In genomic region chr1:8083739-8084484, GRCh38 we compare ENCODE assay signal across 11 cellular contexts. TPM values are rescaled to one million over a fixed set of nuclear protein-coding genes. Genes with fewer than 3 reads are reported as not detected.
DNase-seq lines count a peak whose midpoint lies in the region; ATAC-seq and TF ChIP-seq lines count a peak whose summit lies in the region.
"Had no signal": no experiment of that assay in that cellular context is flagged by ENCODE, and none has a peak within 500 bp of the region (broad histone marks: within the 10 kb centered on the region; RNA-seq: fewer than 3 reads in every experiment).

No MANE protein-coding gene starts in this region.

- CTCF ChIA-PET in activated CD8-positive, alpha-beta memory T cell treated with anti-CD3 and anti-CD28 coated beads, Interleukin-2, amount 10 ng/mL, durations not matched to agents 7 days and 5 days (lab: Charles Lee) = interaction anchor here (0.6 to 1.1 kb wide), 2 partner anchors 82 to 886 kb away, joined by 3 read pairs; no protein-coding TSS in a partner anchor

- peak overlapping the region; percentile 90 for H3K27ac Mint-ChIP-seq in chondrocyte (ENCODE audit: unreplicated experiment)
- H3K27ac Mint-ChIP-seq in activated CD8-positive, alpha-beta memory T cell treated with anti-CD3 and anti-CD28 coated beads, Interleukin-2, amount 10 ng/mL, durations not matched to agents 7 days and 5 days = no peak overlapping the region

- DNase-seq in LNCaP clone FGC (ENCODE audit: low read depth) = peak; percentile 64
- DNase-seq in chondrocyte (ENCODE audit: low spot score) = no peak
- DNase-seq in right lobe of liver = no peak
- DNase-seq in stimulated activated CD4-positive, alpha-beta T cell treated with anti-CD3 and anti-CD28 coated beads, Interleukin-2, amount 100 ng/mL, for 24 hours = no peak
- DNase-seq in activated CD4-positive, alpha-beta T cell treated with anti-CD3 and anti-CD28 coated beads for 1 hour = no peak
- DNase-seq in activated CD8-positive, alpha-beta memory T cell treated with anti-CD3 and anti-CD28 coated beads, Interleukin-2, amount 10 ng/mL, durations not matched to agents 7 days and 5 days = no peak
- DNase-seq: activated CD4-positive, alpha-beta T cell treated with anti-CD3 and anti-CD28 coated beads, Interleukin-2, amount 50 U/mL, for 4 hours; GF-D8; NCI-H1092 had no signal

- no peak overlapping the region for H3K9ac ChIP-seq in subcutaneous abdominal adipose tissue (ENCODE audit: low read length in 5 of 5)

- peak; percentile 58 to 81 (median 76) for ATAC-seq in right lobe of liver
- ATAC-seq in GM18498 (IDR thresholded peaks at IDR 0.05; ENCODE audit: unreplicated experiment) = no peak
- ATAC-seq in activated CD8-positive, alpha-beta memory T cell treated with anti-CD3 and anti-CD28 coated beads, Interleukin-2, amount 10 ng/mL, durations not matched to agents 7 days and 5 days = no peak

- WGBS in right lobe of liver (ENCODE audit: insufficient coverage, low coverage, low lambda C conversion rate, missing lambda C conversion rate) = 45% methylated on average over 6 of the region's 9 CpGs

- H3K9me3 ChIP-seq in right lobe of liver = no peaks in the 10 kb centered on the region
- H3K9me3 ChIP-seq in subcutaneous abdominal adipose tissue (ENCODE audit: control insufficient read depth in 5 of 5, low read length in 5 of 5) = no peaks in the 10 kb centered on the region

- peaks cover 41% of the 10 kb centered on the region for H3K4me1 Mint-ChIP-seq in chondrocyte (ENCODE audit: low read depth)
- no peaks in the 10 kb centered on the region for H3K4me1 Mint-ChIP-seq in activated CD8-positive, alpha-beta memory T cell treated with anti-CD3 and anti-CD28 coated beads, Interleukin-2, amount 10 ng/mL, durations not matched to agents 7 days and 5 days

- H3K4me1 ChIP-seq in right lobe of liver (peaks cover 0 to 26% (median 10%) of the 10 kb centered on the region in 4 donors), subcutaneous abdominal adipose tissue (ENCODE audit: control insufficient read depth in 5 of 5, insufficient read depth in 5 of 5, low read length in 5 of 5) (peaks cover 5 to 15% (median 9%) of the 10 kb centered on the region in 5 donors)

- H3K27ac ChIP-seq in right lobe of liver = peak overlapping the region; percentile 53 to 78 (median 58)
- H3K27ac ChIP-seq in subcutaneous abdominal adipose tissue (ENCODE audit: low read depth, low read length) = peak overlapping the region; percentile 47

- no peak overlapping the region for H3K4me3 Mint-ChIP-seq in chondrocyte (ENCODE audit: unreplicated experiment)
- H3K4me3 Mint-ChIP-seq in activated CD8-positive, alpha-beta memory T cell treated with anti-CD3 and anti-CD28 coated beads, Interleukin-2, amount 10 ng/mL, durations not matched to agents 7 days and 5 days = no peak overlapping the region

- H3K4me3 ChIP-seq in LNCaP clone FGC (ENCODE audit: low read depth, low read length) = no peak overlapping the region
- no peak overlapping the region for H3K4me3 ChIP-seq in right lobe of liver
- no peak overlapping the region for H3K4me3 ChIP-seq in subcutaneous abdominal adipose tissue (ENCODE audit: low read depth in 1 of 5, low read length in 5 of 5)

- H3K27me3 Mint-ChIP-seq in chondrocyte (ENCODE audit: low read depth) = no peaks in the 10 kb centered on the region
- H3K27me3 Mint-ChIP-seq in activated CD8-positive, alpha-beta memory T cell treated with anti-CD3 and anti-CD28 coated beads, Interleukin-2, amount 10 ng/mL, durations not matched to agents 7 days and 5 days = peaks cover 3% of the 10 kb centered on the region

- TF ChIP-seq CTCF in LNCaP clone FGC (IDR thresholded peaks at IDR 0.05; ENCODE audit: control insufficient read depth, extremely low read depth, insufficient read depth) = no peak
- TF ChIP-seq CTCF in chondrocyte (IDR thresholded peaks at IDR 0.05) = no peak
- no peak for TF ChIP-seq CTCF in right lobe of liver (IDR thresholded peaks at IDR 0.05)

- intact Hi-C loops in right lobe of liver (cut with DNase I) = no loop called here

- H3K9me3 Mint-ChIP-seq in chondrocyte (ENCODE audit: low read depth) = no peaks in the 10 kb centered on the region
- H3K9me3 Mint-ChIP-seq in activated CD8-positive, alpha-beta memory T cell treated with anti-CD3 and anti-CD28 coated beads, Interleukin-2, amount 10 ng/mL, durations not matched to agents 7 days and 5 days (ENCODE audit: low read depth) = no peaks in the 10 kb centered on the region

- no peak for TF ChIP-seq POLR2A in right lobe of liver (IDR thresholded peaks at IDR 0.05)

- H3K27me3 ChIP-seq in right lobe of liver (no peaks in the 10 kb centered on the region), subcutaneous abdominal adipose tissue (ENCODE audit: control insufficient read depth in 5 of 5, insufficient read depth in 4 of 5, low read length in 5 of 5) (no peaks in the 10 kb centered on the region)

- peaks cover 4% of the 10 kb centered on the region for H3K36me3 Mint-ChIP-seq in chondrocyte (ENCODE audit: low read depth)
- H3K36me3 Mint-ChIP-seq in activated CD8-positive, alpha-beta memory T cell treated with anti-CD3 and anti-CD28 coated beads, Interleukin-2, amount 10 ng/mL, durations not matched to agents 7 days and 5 days = no peaks in the 10 kb centered on the region

- H3K36me3 ChIP-seq in right lobe of liver = no peaks in the 10 kb centered on the region
- H3K36me3 ChIP-seq in subcutaneous abdominal adipose tissue (ENCODE audit: control insufficient read depth in 5 of 5, insufficient read depth in 5 of 5, low read length in 5 of 5) = no peaks in the 10 kb centered on the region

RNA-seq across cellular contexts. Expression of gene ERRFI1, which starts 57.8 kb away (rescaled TPM):
- 26.4 to 305 TPM (median 303 TPM) in 3 replicates for total RNA-seq in chondrocyte
- total RNA-seq in right lobe of liver = 100 to 1,000 TPM; 109 to 539 (median 214) TPM
- 1 to 10 TPM in 1 of 2 experiments, under 1 TPM in 1; 0.53 to 1.5 TPM for total RNA-seq in activated CD8-positive, alpha-beta memory T cell treated with anti-CD3 and anti-CD28 coated beads, Interleukin-2, amount 10 ng/mL, durations not matched to agents 7 days and 5 days

Comparison
In these comparisons a context has a peak if more than half of its experiments do, and no peak if none do; other contexts are left out.
1. ATAC-seq: peak in right lobe of liver (4 of 4); none in GM18498 (single experiment) and activated CD8-positive, alpha-beta memory T cell treated with anti-CD3 and anti-CD28 coated beads, Interleukin-2, amount 10 ng/mL, durations not matched to agents 7 days and 5 days (single experiment).
2. RNA of gene ERRFI1, which starts 57.8 kb away (total RNA-seq): 26.4 to 305 TPM in chondrocyte and 109 to 539 TPM in right lobe of liver; 0.53 to 1.5 TPM in activated CD8-positive, alpha-beta memory T cell treated with anti-CD3 and anti-CD28 coated beads, Interleukin-2, amount 10 ng/mL, durations not matched to agents 7 days and 5 days; every median in the first group is over 10 times any median in the second.